ENCODE assay signal across 29 cellular contexts in genomic region chr10:83574770-83575169, GRCh38.
"Had no signal": no experiment of that assay in that cellular context is flagged by ENCODE, and none has a peak within 500 bp of the region (broad histone marks: within the 10 kb centered on the region; RNA-seq: fewer than 3 reads in every experiment).

No MANE protein-coding gene starts in this region.

- H3K27me3 Mint-ChIP-seq: activated CD4-positive, alpha-beta T cell treated with anti-CD3 and anti-CD28 coated beads for 36 hours; activated naive CD8-positive, alpha-beta T cell; brain; naive B cell; progenitor cell of endocrine pancreas had no signal

- H3K27ac ChIP-seq: ascending aorta, cardiac muscle cell, colonic mucosa, epithelial cell of prostate, esophagus squamous epithelium, heart right ventricle, neutrophil, skin epidermis, testis, transverse colon had no signal

- H3K4me1 ChIP-seq: ascending aorta, colonic mucosa, esophagus squamous epithelium, heart right ventricle, testis, transverse colon had no signal

- H3K27me3 ChIP-seq: ascending aorta, cardiac muscle cell, colonic mucosa, esophagus squamous epithelium, heart right ventricle, neutrophil, testis, transverse colon had no signal

- H3K36me3 ChIP-seq: ascending aorta, cardiac muscle cell, colonic mucosa, esophagus squamous epithelium, heart right ventricle, neutrophil, transverse colon had no signal

- H3K27ac Mint-ChIP-seq: activated CD4-positive, alpha-beta T cell treated with anti-CD3 and anti-CD28 coated beads for 36 hours; activated naive CD8-positive, alpha-beta T cell; activated T-cell treated with anti-CD3 and anti-CD28 coated beads, Interleukin-2, amount 50 U/mL, for 72 hours; brain; mesothelial cell of epicardium; naive B cell; nephron progenitor cell; progenitor cell of endocrine pancreas had no signal

- H3K36me3 Mint-ChIP-seq: activated naive CD8-positive, alpha-beta T cell; brain; naive B cell had no signal

- H3K4me3 Mint-ChIP-seq: activated CD4-positive, alpha-beta T cell treated with anti-CD3 and anti-CD28 coated beads for 36 hours; activated naive CD8-positive, alpha-beta T cell; activated T-cell treated with anti-CD3 and anti-CD28 coated beads, Interleukin-2, amount 50 U/mL, for 72 hours; brain; mesothelial cell of epicardium; naive B cell; nephron progenitor cell had no signal

- H3K4me1 Mint-ChIP-seq: activated CD4-positive, alpha-beta T cell treated with anti-CD3 and anti-CD28 coated beads for 36 hours; brain; mesothelial cell of epicardium; naive B cell; nephron progenitor cell had no signal

- H3K9me3 ChIP-seq: colonic mucosa, neutrophil, testis, transverse colon had no signal

- ATAC-seq: activated CD4-positive, alpha-beta T cell treated with anti-CD3 and anti-CD28 coated beads for 36 hours; activated T-cell treated with anti-CD3 and anti-CD28 coated beads, Interleukin-2, amount 50 U/mL, for 72 hours; heart right ventricle; sciatic nerve; stimulated activated naive CD8-positive, alpha-beta T cell treated with anti-CD3 and anti-CD28 coated beads, Interleukin-15, Interleukin-2, amounts not matched to agents 100 U/mL and 50 U/mL, for 24 hours had no signal

- DNase-seq: activated CD4-positive, alpha-beta T cell treated with anti-CD3 and anti-CD28 coated beads for 36 hours; activated CD4-positive, CD25-positive, alpha-beta regulatory T cell; activated effector memory CD4-positive, alpha-beta T cell treated with Interleukin-2 at 50 U/mL for 16 hours; activated naive CD4-positive, alpha-beta T cell treated with Interleukin-2 at 50 U/mL for 16 hours; activated T-cell treated with anti-CD3 and anti-CD28 coated beads for 4 hours; activated T-cell treated with anti-CD3 and anti-CD28 coated beads, Interleukin-2, amount 50 U/mL, for 72 hours; cerebellar nuclear complex; colonic mucosa; effector CD8-positive, alpha-beta T cell; esophagus squamous epithelium; foreskin melanocyte; heart right ventricle; naive B cell; nephron progenitor cell; stimulated activated CD4-positive, alpha-beta T cell treated with anti-CD3 and anti-CD28 coated beads, Interleukin-12 subunit alpha, Interleukin-12 subunit beta, amount 100 ng/mL, for 4 hours; stimulated activated CD4-positive, alpha-beta T cell treated with anti-CD3 and anti-CD28 coated beads, Interleukin-4, amount 100 ng/mL, for 1 hour; stimulated activated naive CD8-positive, alpha-beta T cell treated with anti-CD3 and anti-CD28 coated beads, Interleukin-15, Interleukin-2, amounts not matched to agents 100 U/mL and 50 U/mL, for 24 hours; testis; transverse colon had no signal

- H3K4me3 ChIP-seq: ascending aorta, cardiac muscle cell, colonic mucosa, esophagus squamous epithelium, heart right ventricle, skin epidermis, testis, transverse colon had no signal
